Comparison of ENCODE assay signal across 10 cellular contexts in the genomic region with DNA sequence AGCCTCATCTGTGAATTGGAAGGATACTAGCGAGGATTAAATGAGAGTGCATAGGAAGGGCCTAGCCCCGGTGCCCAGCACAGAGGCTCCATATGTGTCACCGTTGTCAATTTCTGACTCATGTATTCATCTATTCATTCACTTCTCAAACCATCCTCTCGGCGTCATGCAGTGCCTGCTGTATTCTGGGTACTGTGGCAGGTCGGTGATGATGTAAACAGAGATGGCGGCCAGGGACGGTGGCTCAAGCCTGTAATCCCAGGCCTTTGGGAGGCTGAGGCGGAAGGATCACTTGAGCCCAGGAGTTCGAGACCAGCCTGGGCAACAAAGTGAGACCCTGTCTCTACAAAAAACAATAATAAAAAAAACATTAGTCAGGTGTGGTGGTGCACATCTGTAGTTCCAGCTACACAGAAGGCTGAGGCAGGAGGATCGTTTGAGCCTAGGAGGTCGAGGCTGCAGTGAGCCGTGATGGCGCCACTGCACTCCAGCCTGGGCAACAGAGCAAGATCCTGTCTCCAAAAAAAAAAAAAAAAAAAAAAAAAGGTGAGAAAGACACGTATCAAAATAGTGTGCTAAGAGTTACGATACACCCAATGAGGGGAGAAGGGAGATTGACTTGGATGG. TPM values are rescaled to one million over a fixed set of nuclear protein-coding genes. Genes with fewer than 3 reads are reported as not detected.
DNase-seq lines count a peak whose midpoint lies in the region; ATAC-seq lines count a peak whose summit lies in the region.
"Had no signal": no experiment of that assay in that cellular context is flagged by ENCODE, and none has a peak within 500 bp of the region (broad histone marks: within the 10 kb centered on the region; RNA-seq: fewer than 3 reads in every experiment).

No MANE protein-coding gene starts in this region.

- H3K4me1 ChIP-seq in skeletal muscle satellite cell (ENCODE audit: control insufficient read depth, insufficient read depth, low read length) (peaks cover 20% of the 10 kb centered on the region), aorta (ENCODE audit: control insufficient read depth in 1 of 2, insufficient read depth in 2 of 2, low read length in 2 of 2) (no peaks in the 10 kb centered on the region)

- ATAC-seq in GM19452 (IDR thresholded peaks at IDR 0.05; ENCODE audit: unreplicated experiment) (peak; percentile 47), HG03565 (IDR thresholded peaks at IDR 0.05; ENCODE audit: unreplicated experiment) (peak; percentile 20), aorta (ENCODE audit: low FRiP score) (no peak), GM18511 (IDR thresholded peaks at IDR 0.05; ENCODE audit: unreplicated experiment) (no peak)

- H3K27ac ChIP-seq in aorta (ENCODE audit: low read depth in 1 of 2, low read length in 2 of 2): no peak overlapping the region
- H3K27ac ChIP-seq: thyroid gland had no signal

- DNase-seq in activated T-cell treated with anti-CD3 and anti-CD28 coated beads, Interleukin-2, amount 50 U/mL, for 48 hours: peak; percentile 69 to 70
- DNase-seq in NCI-H2171 (lab: John Stamatoyannopoulos, UW): no peak
- no peak for DNase-seq in NCI-H1105 treated with DMSO at 0.1 percent for 48 hours (lab: John Stamatoyannopoulos, UW)
- DNase-seq in aorta: no peak

- no peak overlapping the region for H3K9ac ChIP-seq in skeletal muscle satellite cell (ENCODE audit: low read depth, low read length)

- H3K27me3 ChIP-seq in skeletal muscle satellite cell (ENCODE audit: control insufficient read depth, insufficient read depth, low read length) (peaks cover 44% of the 10 kb centered on the region), aorta (ENCODE audit: control insufficient read depth in 1 of 2, insufficient read depth in 2 of 2, low read length in 1 of 2) (no peaks in the 10 kb centered on the region)

- peak overlapping the region; percentile 72 for H3K4me2 ChIP-seq in skeletal muscle satellite cell (ENCODE audit: low read length)

- H3K4me3 ChIP-seq in skeletal muscle satellite cell (ENCODE audit: low read length): peak overlapping the region; percentile 41
- H3K4me3 ChIP-seq in aorta (ENCODE audit: low read length in 2 of 2): no peak overlapping the region
- H3K4me3 ChIP-seq: thyroid gland had no signal

- no peaks in the 10 kb centered on the region for H3K36me3 ChIP-seq in skeletal muscle satellite cell (ENCODE audit: insufficient read depth, low read length)
- H3K36me3 ChIP-seq in aorta (ENCODE audit: control insufficient read depth in 1 of 2, insufficient read depth in 2 of 2, low read length in 1 of 2): no peaks in the 10 kb centered on the region
- H3K36me3 ChIP-seq: thyroid gland had no signal

- WGBS in aorta, 2 donors: 53 to 54% methylated on average over 16 of the region's 16 CpGs

- no peaks in the 10 kb centered on the region for H3K9me3 ChIP-seq in skeletal muscle satellite cell (replicated peaks; ENCODE audit: low read length)
- no peaks in the 10 kb centered on the region for H3K9me3 ChIP-seq in aorta (ENCODE audit: control insufficient read depth, low read length)
- H3K9me3 ChIP-seq: thyroid gland had no signal

- intact Hi-C loops in aorta (cut with DNase I): loop anchor here (1.0 to 5.0 kb wide), 6 partner anchors 44 to 134 kb away; a partner anchor contains a TSS

RNA-seq across cellular contexts. Expression of a gene that starts 4.3 kb away (rescaled TPM):
- total RNA-seq in skeletal muscle satellite cell (2012; rRNA removed): 1.1 TPM in 1 of 2 replicates, not detected in the other
- total RNA-seq in aorta: 1 to 10 TPM; 1.0 to 2.5 TPM
- polyA plus RNA-seq in aorta: 10 to 100 TPM in 1 of 2 donors, not detected in 1; 13.5 TPM
- total RNA-seq: dermis microvascular lymphatic vessel endothelial cell had no signal

RNA-seq across cellular contexts. Expression of a gene that starts 14.5 kb away (rescaled TPM):
- 21.5 and 22.5 TPM in 2 replicates for total RNA-seq in skeletal muscle satellite cell (2012; rRNA removed)
- total RNA-seq in aorta: 10 to 100 TPM; 34.7 to 58.1 TPM
- 10 to 100 TPM; 35.7 to 72.4 TPM for polyA plus RNA-seq in aorta

RNA-seq across cellular contexts. Expression of a gene that starts 14.8 kb away (rescaled TPM):
- not detected in 2 replicates for total RNA-seq in skeletal muscle satellite cell (2012; rRNA removed)
- total RNA-seq in aorta: not detected
- polyA plus RNA-seq in aorta: not detected
- total RNA-seq: dermis microvascular lymphatic vessel endothelial cell, thyroid gland had no signal

RNA-seq across cellular contexts. Expression of a gene that starts 42.7 kb away (rescaled TPM):
- total RNA-seq in skeletal muscle satellite cell (2012; rRNA removed): under 0.01 and 0.22 TPM in 2 replicates
- total RNA-seq in aorta: 1 to 10 TPM; 1.9 to 3.1 TPM
- polyA plus RNA-seq in aorta: 1 to 10 TPM; 4.0 to 9.3 TPM

RNA-seq across cellular contexts. Expression of a gene that starts 45.8 kb away (rescaled TPM):
- total RNA-seq in skeletal muscle satellite cell (2012; rRNA removed): 0.25 TPM in 1 of 2 replicates, not detected in the other
- total RNA-seq in aorta: 1 to 10 TPM in 1 of 2 donors, under 1 TPM in 1; 0.75 to 1.5 TPM
- polyA plus RNA-seq in aorta: 10 to 100 TPM in 1 of 2 donors, under 1 TPM in 1; 0.75 to 30.2 TPM

Comparison
In these comparisons a context has a peak if more than half of its experiments do, and no peak if none do; other contexts are left out.
1. ATAC-seq: peak in GM19452 (single experiment) and HG03565 (single experiment); none in aorta (single experiment) and GM18511 (single experiment).
2. DNase-seq: peak in activated T-cell treated with anti-CD3 and anti-CD28 coated beads, Interleukin-2, amount 50 U/mL, for 48 hours (2 of 2); none in NCI-H2171 (single experiment), NCI-H1105 treated with DMSO at 0.1 percent for 48 hours (single experiment) and aorta (0 of 2).